Comparison of ENCODE assay signal across 28 cellular contexts in the genomic region with DNA sequence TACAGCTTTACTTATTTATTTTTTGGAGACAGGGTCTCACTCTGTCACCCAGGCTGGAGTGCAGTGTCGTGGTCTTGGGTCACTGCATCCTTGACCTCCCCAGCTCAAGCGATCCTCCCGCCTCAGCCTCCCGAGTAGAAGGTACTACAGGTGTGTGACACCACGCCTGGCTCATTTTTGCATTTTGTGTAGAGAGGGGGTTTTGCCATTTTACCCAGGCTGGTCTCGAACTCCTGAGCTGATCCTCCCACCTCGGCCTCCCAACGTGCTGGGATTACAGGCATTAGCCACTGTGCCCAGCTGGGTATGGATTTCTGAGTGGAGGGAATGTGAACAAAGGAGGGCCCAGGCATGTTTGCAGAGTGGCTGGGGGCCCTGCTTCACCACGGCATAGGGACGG. TPM values are rescaled to one million over a fixed set of nuclear protein-coding genes. Genes with fewer than 3 reads are reported as not detected.
"Had no signal": no experiment of that assay in that cellular context is flagged by ENCODE, and none has a peak within 500 bp of the region (broad histone marks: within the 10 kb centered on the region; RNA-seq: fewer than 3 reads in every experiment).

No MANE protein-coding gene starts in this region.

- DNase-seq: activated B cell treated with CpG ODN at 0.5 μM for 24 hours; activated CD4-positive, alpha-beta T cell treated with anti-CD3 and anti-CD28 coated beads for 48 hours; activated CD8-positive, alpha-beta memory T cell treated with anti-CD3 and anti-CD28 coated beads for 24 hours; activated CD8-positive, alpha-beta memory T cell treated with anti-CD3 and anti-CD28 coated beads, Interleukin-2, amount 50 U/mL, for 4 hours; activated effector memory CD4-positive, alpha-beta T cell treated with Interleukin-2 at 50 U/mL for 16 hours; activated naive CD4-positive, alpha-beta T cell treated with anti-CD3 and anti-CD28 coated beads, Interleukin-2, amount 50 U/mL, for 16 hours; activated T-cell treated with anti-CD3 and anti-CD28 coated beads, Interleukin-2, amount 50 U/mL, for 4 hours; adrenal gland; brain microvascular endothelial cell; caudate nucleus; effector CD8-positive, alpha-beta T cell; foreskin melanocyte; glutamatergic neuron; left ventricle myocardium inferior; mammary epithelial cell; midbrain; retina; sigmoid colon; stimulated activated CD4-positive, alpha-beta T cell treated with anti-CD3 and anti-CD28 coated beads, Interleukin-15, amount 100 ng/mL, for 24 hours; stimulated activated naive B cell treated with anti-CD40 and anti-IgM and Interleukin-4, amounts not matched to agents 10 μg/mL and 1 μg/mL and 100 μg/mL, for 72 hours; T1000; transverse colon had no signal

- H3K27me3 Mint-ChIP-seq: activated B cell treated with CpG ODN at 0.5 μM for 24 hours; dendritic cell treated with granulocyte-macrophage colony-stimulating factor and Interleukin-4, amounts not matched to agents 40 ng/mL and 50 ng/mL, for 4 days; stimulated activated naive B cell treated with anti-CD40 and anti-IgM and Interleukin-4, amounts not matched to agents 10 μg/mL and 1 μg/mL and 100 μg/mL, for 72 hours had no signal

- ATAC-seq: activated T-cell treated with anti-CD3 and anti-CD28 coated beads, Interleukin-2, amount 50 U/mL, for 4 hours; esophagus mucosa; stimulated activated naive B cell treated with anti-CD40 and anti-IgM and Interleukin-4, amounts not matched to agents 10 μg/mL and 1 μg/mL and 100 μg/mL, for 72 hours had no signal

- H3K27ac Mint-ChIP-seq: activated B cell treated with CpG ODN at 0.5 μM for 24 hours; dendritic cell treated with granulocyte-macrophage colony-stimulating factor and Interleukin-4, amounts not matched to agents 40 ng/mL and 50 ng/mL, for 4 days; stimulated activated naive B cell treated with anti-CD40 and anti-IgM and Interleukin-4, amounts not matched to agents 10 μg/mL and 1 μg/mL and 100 μg/mL, for 72 hours had no signal

- H3K27me3 ChIP-seq: adrenal gland, ascending aorta, brain microvascular endothelial cell, hepatocyte, sigmoid colon, transverse colon had no signal

- H3K9me3 ChIP-seq: adrenal gland, ascending aorta, left ventricle myocardium inferior, sigmoid colon, transverse colon had no signal

- H3K4me3 ChIP-seq: adrenal gland, ascending aorta, hepatocyte, left ventricle myocardium inferior, sigmoid colon, smooth muscle cell, transverse colon had no signal

- H3K4me1 ChIP-seq: adrenal gland had no signal

- H3K27ac ChIP-seq: adrenal gland, ascending aorta, brain microvascular endothelial cell, hepatocyte, left ventricle myocardium inferior, sigmoid colon, transverse colon had no signal

- H3K9me3 Mint-ChIP-seq: activated B cell treated with CpG ODN at 0.5 μM for 24 hours; activated T-cell treated with anti-CD3 and anti-CD28 coated beads, Interleukin-2, amount 50 U/mL, for 4 hours; dendritic cell treated with granulocyte-macrophage colony-stimulating factor and Interleukin-4, amounts not matched to agents 40 ng/mL and 50 ng/mL, for 4 days had no signal

- H3K4me3 Mint-ChIP-seq: activated B cell treated with CpG ODN at 0.5 μM for 24 hours; activated T-cell treated with anti-CD3 and anti-CD28 coated beads, Interleukin-2, amount 50 U/mL, for 4 hours; dendritic cell treated with granulocyte-macrophage colony-stimulating factor and Interleukin-4, amounts not matched to agents 40 ng/mL and 50 ng/mL, for 4 days; stimulated activated naive B cell treated with anti-CD40 and anti-IgM and Interleukin-4, amounts not matched to agents 10 μg/mL and 1 μg/mL and 100 μg/mL, for 72 hours had no signal

RNA-seq across cellular contexts. Expression of a gene that starts 44.1 kb away (rescaled TPM):
- total RNA-seq: activated T-cell treated with anti-CD3 and anti-CD28 coated beads, Interleukin-2, amount 50 U/mL, for 4 hours; ascending aorta; left ventricle myocardium inferior; T-helper 1 cell treated with Interleukin-12 subunit alpha and Interleukin-12 subunit beta and Interleukin-4 antibody, amounts not matched to agents 30 ng/mL and 1 ng/mL, for 36 hours had no signal
